10 cellular contexts compared by ENCODE assay signal in the genomic region with DNA sequence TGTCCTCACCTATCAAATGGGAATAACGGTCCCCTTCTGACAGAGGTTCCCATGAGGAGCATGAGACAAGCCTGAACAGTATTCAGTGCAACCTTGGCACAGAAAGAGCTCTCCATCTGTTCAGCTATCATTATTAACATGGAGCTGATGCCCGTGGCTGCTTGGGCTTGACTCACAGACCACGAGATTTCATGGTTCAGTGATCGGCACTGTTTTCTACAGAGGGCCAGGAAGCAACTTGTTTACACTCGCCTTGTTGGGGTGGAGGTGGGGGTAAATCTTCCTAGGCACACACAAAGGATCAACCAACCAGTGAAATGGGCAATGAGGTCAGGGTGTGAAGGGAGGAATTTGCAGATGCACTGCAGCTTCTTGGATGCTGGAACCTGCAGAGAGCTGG.
A peak's percentile ranks its signal among the peaks of the same experiment; 100 is the strongest.
DNase-seq lines count a peak whose midpoint lies in the region; ATAC-seq and TF ChIP-seq lines count a peak whose summit lies in the region.
"Had no signal": no experiment of that assay in that cellular context is flagged by ENCODE, and none has a peak within 500 bp of the region (broad histone marks: within the 10 kb centered on the region; RNA-seq: fewer than 3 reads in every experiment).

No MANE protein-coding gene starts in this region.

- no peaks in the 10 kb centered on the region for H3K27me3 Mint-ChIP-seq in stimulated activated naive B cell treated with anti-CD40 and anti-IgM and Interleukin-4, amounts not matched to agents 10 μg/mL and 1 μg/mL and 100 μg/mL, for 72 hours
- no peaks in the 10 kb centered on the region for H3K27me3 Mint-ChIP-seq in activated T-cell treated with anti-CD3 and anti-CD28 coated beads, Interleukin-2, amount 50 U/mL, for 4 hours (ENCODE audit: low read depth)
- H3K27me3 Mint-ChIP-seq: dendritic cell treated with granulocyte-macrophage colony-stimulating factor and Interleukin-4, amounts not matched to agents 40 ng/mL and 50 ng/mL, for 4 days had no signal

- H3K4me3 ChIP-seq in PC-3 (ENCODE audit: low read length) = no peak overlapping the region
- no peak overlapping the region for H3K4me3 ChIP-seq in colonic mucosa

- H3K9me3 ChIP-seq in PC-3 (ENCODE audit: low read length) (no peaks in the 10 kb centered on the region), colonic mucosa (no peaks in the 10 kb centered on the region)

- POLR2A ChIA-PET in PC-3 (lab: Charles Lee; ENCODE audit: unreplicated experiment) = interaction anchor here (0.6 to 1.0 kb wide), 3 partner anchors 39 to 101 kb away, joined by 3 to 13 read pairs (median 5); no protein-coding TSS in a partner anchor

- H3K9me2 ChIP-seq in PC-3 (replicated peaks; ENCODE audit: low read length) = no peaks in the 10 kb centered on the region

- H3F3A ChIP-seq in PC-3 (ENCODE audit: low read length, unreplicated experiment) = no peaks in the 10 kb centered on the region

- H3K9ac ChIP-seq in PC-3 (ENCODE audit: low read length) (no peak overlapping the region), colonic mucosa (ENCODE audit: low read depth in 2 of 2, low read length in 2 of 2) (no peak overlapping the region)

- H3K36me3 ChIP-seq in PC-3 (ENCODE audit: low read depth, low read length) (0 out of 2 replicates have a peak, but pooled peaks cover 3% of the 10 kb centered on the region), colonic mucosa (no peaks in the 10 kb centered on the region)

- CTCF ChIA-PET in PC-3 (lab: Charles Lee) = interaction anchor here (1.0 to 1.6 kb wide), 3 partner anchors 83 to 182 kb away, joined by 3 to 5 read pairs (median 3); no protein-coding TSS in a partner anchor

- H3K4me3 Mint-ChIP-seq in stimulated activated naive B cell treated with anti-CD40 and anti-IgM and Interleukin-4, amounts not matched to agents 10 μg/mL and 1 μg/mL and 100 μg/mL, for 72 hours = no peak overlapping the region
- H3K4me3 Mint-ChIP-seq in activated T-cell treated with anti-CD3 and anti-CD28 coated beads, Interleukin-2, amount 50 U/mL, for 4 hours = no peak overlapping the region
- H3K4me3 Mint-ChIP-seq: dendritic cell treated with granulocyte-macrophage colony-stimulating factor and Interleukin-4, amounts not matched to agents 40 ng/mL and 50 ng/mL, for 4 days had no signal

- no peaks in the 10 kb centered on the region for H4K20me1 ChIP-seq in PC-3 (ENCODE audit: low read length)

- no TSS peak for BruUV-seq in PC-3 (replicated peaks; lab: Mats Ljungman, UMichigan)

- H3K27me3 ChIP-seq in PC-3 (ENCODE audit: low read length) (no peaks in the 10 kb centered on the region), colonic mucosa (no peaks in the 10 kb centered on the region)

- no peaks in the 10 kb centered on the region for H3K36me3 Mint-ChIP-seq in stimulated activated naive B cell treated with anti-CD40 and anti-IgM and Interleukin-4, amounts not matched to agents 10 μg/mL and 1 μg/mL and 100 μg/mL, for 72 hours
- H3K36me3 Mint-ChIP-seq in activated T-cell treated with anti-CD3 and anti-CD28 coated beads, Interleukin-2, amount 50 U/mL, for 4 hours (ENCODE audit: insufficient read depth) = no peaks in the 10 kb centered on the region

- H3K4me1 ChIP-seq in PC-3 (ENCODE audit: insufficient read depth, low read length) (peaks cover 33% of the 10 kb centered on the region), colonic mucosa (no peaks in the 10 kb centered on the region)

- DNase-seq in NCI-H526 (lab: John Stamatoyannopoulos, UW) (peak; percentile 8 to 12), NCI-H526 treated with DMSO at 0.1 percent for 48 hours (lab: John Stamatoyannopoulos, UW) (no peak), PC-3 (peak; percentile 96), colonic mucosa (no peak)
- no peak for DNase-seq in stimulated activated naive B cell treated with anti-CD40 and anti-IgM and Interleukin-4, amounts not matched to agents 10 μg/mL and 1 μg/mL and 100 μg/mL, for 72 hours
- DNase-seq in activated T-cell treated with anti-CD3 and anti-CD28 coated beads, Interleukin-2, amount 50 U/mL, for 4 hours = no peak
- DNase-seq in activated CD4-positive, alpha-beta T cell treated with anti-CD3 and anti-CD28 coated beads, Interleukin-2, amount 50 U/mL, for 48 hours = no peak

- intact Hi-C loops in PC-3 (cut with micrococcal nuclease) (loop anchor here (10.0 kb wide), 1 partner anchor 350 kb away; no protein-coding TSS in a partner anchor), colonic mucosa (cut with DNase I) (no loop called here)

- ATAC-seq in HG03064 (IDR thresholded peaks at IDR 0.05; ENCODE audit: low read depth, unreplicated experiment) (peak; percentile 86), PC-3 (peak; percentile 83)
- ATAC-seq in stimulated activated naive B cell treated with anti-CD40 and anti-IgM and Interleukin-4, amounts not matched to agents 10 μg/mL and 1 μg/mL and 100 μg/mL, for 72 hours (replicated peaks) = peak; percentile 56 to 57
- no peak for ATAC-seq in activated T-cell treated with anti-CD3 and anti-CD28 coated beads, Interleukin-2, amount 50 U/mL, for 4 hours

- H3K27ac ChIP-seq in PC-3 (ENCODE audit: low read length) (peak overlapping the region; percentile 38), colonic mucosa (no peak overlapping the region)
- H3K27ac ChIP-seq: HL-60 had no signal

- H3K4me1 Mint-ChIP-seq in stimulated activated naive B cell treated with anti-CD40 and anti-IgM and Interleukin-4, amounts not matched to agents 10 μg/mL and 1 μg/mL and 100 μg/mL, for 72 hours = peaks cover 5 to 11% of the 10 kb centered on the region in 2 donors
- H3K4me1 Mint-ChIP-seq in activated T-cell treated with anti-CD3 and anti-CD28 coated beads, Interleukin-2, amount 50 U/mL, for 4 hours (ENCODE audit: low read depth) = no peaks in the 10 kb centered on the region

- H2AFZ ChIP-seq in PC-3 (ENCODE audit: low read length) = no peak overlapping the region

- H3K4me2 ChIP-seq in PC-3 (ENCODE audit: low read length) = peak overlapping the region; percentile 33

- H3K79me2 ChIP-seq in PC-3 (ENCODE audit: low read length) = no peaks in the 10 kb centered on the region

- TF ChIP-seq CTCF in PC-3 (conservative IDR thresholded peaks at IDR 0.05; ENCODE audit: low read depth, low read length) (no peak), colonic mucosa (IDR thresholded peaks at IDR 0.05) (no peak)

- peaks cover 0 to 10% of the 10 kb centered on the region in 2 donors for H3K9me3 Mint-ChIP-seq in stimulated activated naive B cell treated with anti-CD40 and anti-IgM and Interleukin-4, amounts not matched to agents 10 μg/mL and 1 μg/mL and 100 μg/mL, for 72 hours
- H3K9me3 Mint-ChIP-seq in activated T-cell treated with anti-CD3 and anti-CD28 coated beads, Interleukin-2, amount 50 U/mL, for 4 hours = peaks cover 21% of the 10 kb centered on the region
- H3K9me3 Mint-ChIP-seq: dendritic cell treated with granulocyte-macrophage colony-stimulating factor and Interleukin-4, amounts not matched to agents 40 ng/mL and 50 ng/mL, for 4 days had no signal

- no peak overlapping the region for H3K27ac Mint-ChIP-seq in stimulated activated naive B cell treated with anti-CD40 and anti-IgM and Interleukin-4, amounts not matched to agents 10 μg/mL and 1 μg/mL and 100 μg/mL, for 72 hours
- H3K27ac Mint-ChIP-seq: dendritic cell treated with granulocyte-macrophage colony-stimulating factor and Interleukin-4, amounts not matched to agents 40 ng/mL and 50 ng/mL, for 4 days had no signal

Comparison
In these comparisons a context has a peak if more than half of its experiments do, and no peak if none do; other contexts are left out.
1. DNase-seq: peak in NCI-H526 (2 of 2) and PC-3 (single experiment); none in NCI-H526 treated with DMSO at 0.1 percent for 48 hours (single experiment), stimulated activated naive B cell treated with anti-CD40 and anti-IgM and Interleukin-4, amounts not matched to agents 10 μg/mL and 1 μg/mL and 100 μg/mL, for 72 hours (single experiment), activated T-cell treated with anti-CD3 and anti-CD28 coated beads, Interleukin-2, amount 50 U/mL, for 4 hours (single experiment), colonic mucosa (single experiment) and activated CD4-positive, alpha-beta T cell treated with anti-CD3 and anti-CD28 coated beads, Interleukin-2, amount 50 U/mL, for 48 hours (0 of 2).
2. ATAC-seq: peak in HG03064 (single experiment), PC-3 (single experiment) and stimulated activated naive B cell treated with anti-CD40 and anti-IgM and Interleukin-4, amounts not matched to agents 10 μg/mL and 1 μg/mL and 100 μg/mL, for 72 hours (2 of 2); none in activated T-cell treated with anti-CD3 and anti-CD28 coated beads, Interleukin-2, amount 50 U/mL, for 4 hours (0 of 2).